Comparison of ENCODE assay signal across 1 cellular context in genomic region chr1:95384570-95384969, GRCh38.
TF ChIP-seq lines count a peak whose summit lies in the region.

No MANE protein-coding gene starts in this region.

TF ChIP-seq in WTC11, 78 proteins besides CTCF, POLR2A, EP300 and RAD21 (continued from another document):
- peak; percentile 88 for TF ChIP-seq FOXP4 (CRISPR knock-in tag; IDR thresholded peaks at IDR 0.05)
- no peak for TF ChIP-seq NR3C1 (CRISPR knock-in tag; conservative IDR thresholded peaks at IDR 0.05; ENCODE audit: low read depth)
- TF ChIP-seq ZNF512 (CRISPR knock-in tag; IDR thresholded peaks at IDR 0.05; ENCODE audit: borderline replicate concordance): peak; percentile 43; the same call in 1 of the 2 replicates
- no peak for TF ChIP-seq HMGA2 (CRISPR knock-in tag; IDR thresholded peaks at IDR 0.05)
- TF ChIP-seq ARID4B (CRISPR knock-in tag; IDR thresholded peaks at IDR 0.05; ENCODE audit: borderline replicate concordance): 0 out of 2 replicates have a peak, but pooled peaks have one; percentile 72
- TF ChIP-seq MLX (CRISPR knock-in tag; IDR thresholded peaks at IDR 0.05): no peak
- TF ChIP-seq SP1 (CRISPR knock-in tag; conservative IDR thresholded peaks at IDR 0.05): peak; percentile 46; the same call in 1 of the 2 replicates
- no peak for TF ChIP-seq CREB1 (CRISPR knock-in tag; IDR thresholded peaks at IDR 0.05)
- TF ChIP-seq ZNF423 (CRISPR knock-in tag; IDR thresholded peaks at IDR 0.05): no peak
- TF ChIP-seq IRF2 (CRISPR knock-in tag; IDR thresholded peaks at IDR 0.05; ENCODE audit: borderline replicate concordance, low read depth): peak; percentile 46; the same call in 1 of the 2 replicates
- no peak for TF ChIP-seq SOX15 (CRISPR knock-in tag; IDR thresholded peaks at IDR 0.05)
- no peak for TF ChIP-seq ZMAT4 (CRISPR knock-in tag; IDR thresholded peaks at IDR 0.05)
- TF ChIP-seq ATF3 (CRISPR knock-in tag; conservative IDR thresholded peaks at IDR 0.05): 0 out of 2 replicates have a peak, but pooled peaks have one; percentile 45
- peak; percentile 56; the same call in 1 of the 2 replicates for TF ChIP-seq TP53 (CRISPR knock-in tag; IDR thresholded peaks at IDR 0.05)
- no peak for TF ChIP-seq ATF2 (CRISPR knock-in tag; IDR thresholded peaks at IDR 0.05; ENCODE audit: borderline replicate concordance, low read depth)
- TF ChIP-seq ESRRA (CRISPR knock-in tag; IDR thresholded peaks at IDR 0.05; ENCODE audit: borderline replicate concordance): no peak
- no peak for TF ChIP-seq ERG (CRISPR knock-in tag; IDR thresholded peaks at IDR 0.05)
- no peak for TF ChIP-seq ZNF219 (CRISPR knock-in tag; IDR thresholded peaks at IDR 0.05; ENCODE audit: borderline replicate concordance)
- peak; percentile 70; the same call in 1 of the 2 replicates for TF ChIP-seq NFE2L1 (CRISPR knock-in tag; IDR thresholded peaks at IDR 0.05)
- no peak for TF ChIP-seq KAT7 (CRISPR knock-in tag; IDR thresholded peaks at IDR 0.05; ENCODE audit: borderline replicate concordance)
- TF ChIP-seq CBFB (CRISPR knock-in tag; IDR thresholded peaks at IDR 0.05; ENCODE audit: low read depth): no peak
- peak; percentile 61; the same call in 1 of the 2 replicates for TF ChIP-seq FOXP1 (CRISPR knock-in tag; IDR thresholded peaks at IDR 0.05; ENCODE audit: borderline replicate concordance)
- TF ChIP-seq ZNF232 (CRISPR knock-in tag; IDR thresholded peaks at IDR 0.05): peak; percentile 91
- no peak for TF ChIP-seq TCF7 (CRISPR knock-in tag; IDR thresholded peaks at IDR 0.05; ENCODE audit: low read depth)
- no peak for TF ChIP-seq ZSCAN18 (CRISPR knock-in tag; IDR thresholded peaks at IDR 0.05)
- TF ChIP-seq PRRX2 (CRISPR knock-in tag; IDR thresholded peaks at IDR 0.05): no peak
- peak; percentile 87 for TF ChIP-seq TEAD4 (CRISPR knock-in tag; IDR thresholded peaks at IDR 0.05)
- no peak for TF ChIP-seq E2F5 (CRISPR knock-in tag; IDR thresholded peaks at IDR 0.05)
